Comparison of ENCODE assay signal across 21 cellular contexts in the genomic region with DNA sequence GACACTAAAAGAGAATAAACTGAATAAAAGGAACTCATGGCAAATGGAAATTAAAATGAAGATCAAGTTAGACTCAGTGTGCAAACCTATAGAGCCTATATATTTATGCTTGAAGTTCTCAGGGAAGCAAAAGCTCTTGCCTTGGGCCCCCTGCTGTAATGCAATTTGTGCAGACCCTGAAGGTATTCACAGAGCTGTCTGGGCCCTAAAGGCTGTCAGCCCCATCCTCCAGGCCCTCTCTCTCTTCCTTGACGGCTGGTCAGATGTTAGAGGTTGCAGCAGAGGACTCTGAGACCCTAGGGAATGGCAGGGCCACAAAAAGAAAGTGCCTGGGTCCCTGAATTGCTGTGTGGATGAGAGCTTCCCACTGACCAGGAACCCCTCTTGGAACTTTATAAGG.
"Had no signal": no experiment of that assay in that cellular context is flagged by ENCODE, and none has a peak within 500 bp of the region (broad histone marks: within the 10 kb centered on the region; RNA-seq: fewer than 3 reads in every experiment).

No MANE protein-coding gene starts in this region.

- H3K27ac Mint-ChIP-seq: mesothelial cell of epicardium; naive B cell; natural killer cell; stimulated activated effector memory CD8-positive, alpha-beta T cell treated with anti-CD3 and anti-CD28 coated beads, Interleukin-12 subunit alpha, Interleukin-12 subunit beta, amount 100 ng/mL, for 72 hours; stimulated activated naive CD8-positive, alpha-beta T cell treated with anti-CD3 and anti-CD28 coated beads, Interleukin-15, amount 100 ng/mL, for 72 hours had no signal

- H3K9me3 Mint-ChIP-seq: mesothelial cell of epicardium; natural killer cell; stimulated activated effector memory CD8-positive, alpha-beta T cell treated with anti-CD3 and anti-CD28 coated beads, Interleukin-12 subunit alpha, Interleukin-12 subunit beta, amount 100 ng/mL, for 72 hours; stimulated activated naive CD8-positive, alpha-beta T cell treated with anti-CD3 and anti-CD28 coated beads, Interleukin-15, amount 100 ng/mL, for 72 hours had no signal

- ATAC-seq: left colon; stimulated activated effector memory CD8-positive, alpha-beta T cell treated with anti-CD3 and anti-CD28 coated beads, Interleukin-12 subunit alpha, Interleukin-12 subunit beta, amount 100 ng/mL, for 72 hours; stimulated activated naive CD8-positive, alpha-beta T cell treated with anti-CD3 and anti-CD28 coated beads, Interleukin-15, amount 100 ng/mL, for 72 hours had no signal

- H3K9me3 ChIP-seq: left lung, lower lobe of right lung, neutrophil, psoas muscle, sigmoid colon had no signal

- H2AFZ ChIP-seq: parathyroid adenoma had no signal

- H3K36me3 Mint-ChIP-seq: mesothelial cell of epicardium; naive B cell; natural killer cell; stimulated activated effector memory CD8-positive, alpha-beta T cell treated with anti-CD3 and anti-CD28 coated beads, Interleukin-12 subunit alpha, Interleukin-12 subunit beta, amount 100 ng/mL, for 72 hours had no signal

- H3K4me1 Mint-ChIP-seq: natural killer cell; stimulated activated effector memory CD8-positive, alpha-beta T cell treated with anti-CD3 and anti-CD28 coated beads, Interleukin-12 subunit alpha, Interleukin-12 subunit beta, amount 100 ng/mL, for 72 hours had no signal

- H3K4me1 ChIP-seq: left lung, lower lobe of right lung, parathyroid adenoma, psoas muscle, spleen, upper lobe of left lung had no signal

- H3K79me2 ChIP-seq: parathyroid adenoma had no signal

- DNase-seq: kidney; left lung; lower lobe of right lung; mammary epithelial cell; mesenchymal stem cell; naive B cell; occipital lobe; sigmoid colon; spleen; stimulated activated CD4-positive, alpha-beta T cell treated with anti-CD3 and anti-CD28 coated beads, Interleukin-4, amount 100 ng/mL, for 24 hours; stimulated activated naive CD4-positive, alpha-beta T cell had no signal

- H3K9ac ChIP-seq: parathyroid adenoma had no signal

- H3K36me3 ChIP-seq: left lung, lower lobe of right lung, neutrophil, sigmoid colon, spleen, tibial nerve, upper lobe of left lung had no signal

- H3K4me3 Mint-ChIP-seq: mesothelial cell of epicardium; naive B cell; natural killer cell; stimulated activated effector memory CD8-positive, alpha-beta T cell treated with anti-CD3 and anti-CD28 coated beads, Interleukin-12 subunit alpha, Interleukin-12 subunit beta, amount 100 ng/mL, for 72 hours; stimulated activated naive CD8-positive, alpha-beta T cell treated with anti-CD3 and anti-CD28 coated beads, Interleukin-15, amount 100 ng/mL, for 72 hours had no signal

- H3K27ac ChIP-seq: left lung, lower lobe of right lung, neutrophil, parathyroid adenoma, psoas muscle, sigmoid colon, spleen, tibial nerve, upper lobe of left lung had no signal

- H3K4me3 ChIP-seq: left lung, lower lobe of right lung, psoas muscle, sigmoid colon, spleen, tibial nerve, upper lobe of left lung had no signal

- H3K27me3 ChIP-seq: sigmoid colon, tibial nerve, upper lobe of left lung had no signal
